ENCODE assay signal across 2 cellular contexts in genomic region chr1:181971424-181971823, GRCh38.
A peak's percentile ranks its signal among the peaks of the same experiment; 100 is the strongest.
TF ChIP-seq lines count a peak whose summit lies in the region.

No MANE protein-coding gene starts in this region.

TF ChIP-seq in GM23338, 12 proteins besides CTCF, POLR2A, EP300 and RAD21 (continued from another document):
- no peak for TF ChIP-seq ZNF331 (CRISPR knock-in tag; IDR thresholded peaks at IDR 0.05; ENCODE audit: low read depth)

TF ChIP-seq in GM12878, 131 proteins besides CTCF, POLR2A, EP300 and RAD21:
- no peak for TF ChIP-seq SUPT20H (IDR thresholded peaks at IDR 0.05; ENCODE audit: borderline replicate concordance, control insufficient read depth, low read depth, low read length)
- no peak for TF ChIP-seq SMAD5 (IDR thresholded peaks at IDR 0.05; ENCODE audit: low read depth)
- peak; percentile 59 for TF ChIP-seq MTA2 (IDR thresholded peaks at IDR 0.05; ENCODE audit: low read depth)
- TF ChIP-seq ZBTB11 (CRISPR knock-in tag; IDR thresholded peaks at IDR 0.05): no peak
